In the genomic region with DNA sequence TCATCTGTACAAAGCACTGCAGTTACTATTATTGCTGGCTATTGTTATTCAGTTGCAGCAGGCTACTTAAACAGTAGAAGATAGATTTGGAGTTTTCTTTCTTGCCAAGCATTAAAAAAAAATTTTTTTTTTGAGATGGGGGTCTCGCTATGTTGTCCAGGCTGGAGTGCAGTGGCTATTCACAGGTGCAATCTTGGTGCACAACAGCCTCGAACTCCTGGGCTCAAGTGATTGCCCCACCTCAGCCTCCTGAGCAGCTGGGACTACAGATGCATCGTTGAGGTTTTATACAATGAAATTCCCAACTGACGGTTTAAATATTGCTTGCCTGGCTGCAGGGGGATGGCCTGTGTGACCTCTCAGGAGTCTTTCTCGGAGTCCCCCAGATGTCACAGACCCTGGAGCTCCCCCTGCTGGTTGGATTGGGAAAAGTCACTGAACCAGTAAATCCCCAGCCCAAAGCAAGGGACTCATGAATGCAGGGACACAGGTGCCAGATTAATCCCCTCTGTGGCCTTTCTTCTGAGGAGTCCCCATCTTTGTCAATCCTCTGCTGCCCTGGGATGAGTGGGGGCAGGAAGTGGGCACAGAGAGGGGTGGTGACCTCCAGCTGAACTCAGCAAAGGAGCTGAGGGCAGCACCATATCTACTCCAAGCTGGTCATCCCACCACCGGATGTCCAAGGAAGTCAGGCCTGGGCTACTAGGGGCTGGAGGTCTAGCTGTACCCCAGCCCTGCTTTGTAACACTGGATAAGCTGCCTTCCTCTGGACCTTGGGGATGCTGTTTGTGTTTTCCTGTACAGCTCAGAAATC, we compare ENCODE assay signal across 8 cellular contexts.
A peak's percentile ranks its signal among the peaks of the same experiment; 100 is the strongest.
DNase-seq lines count a peak whose midpoint lies in the region; ATAC-seq and TF ChIP-seq lines count a peak whose summit lies in the region.

No MANE protein-coding gene starts in this region.

- DNase-seq in GM04504 (ENCODE audit: low read depth) (peak; percentile 18), NAMALWA (ENCODE audit: low spot score) (peak; percentile 69), kidney epithelial cell (ENCODE audit: low read depth) (no peak), GOT3 (lab: John Stamatoyannopoulos, UW) (no peak)
- DNase-seq in activated CD4-positive, CD25-positive, alpha-beta regulatory T cell treated with anti-CD3 and anti-CD28 coated beads, Interleukin-2, amount 50 U/mL, for 72 hours = peak; percentile 82
- DNase-seq in central memory CD4-positive, alpha-beta T cell = peak; percentile 59
- DNase-seq in stimulated activated CD4-positive, alpha-beta T cell treated with anti-CD3 and anti-CD28 coated beads, Interleukin-2, amount 100 ng/mL, for 4 hours (ENCODE audit: low read depth) = peak; percentile 66

- TF ChIP-seq CTCF in kidney epithelial cell (IDR thresholded peaks at IDR 0.05; ENCODE audit: insufficient read depth, low read length, poor library complexity, severe bottlenecking) = peak; percentile 84

- H3K36me3 ChIP-seq in kidney epithelial cell (ENCODE audit: control insufficient read depth, insufficient read depth, low read length) = no peaks in the 10 kb centered on the region

- ATAC-seq in GM21619 (IDR thresholded peaks at IDR 0.05; ENCODE audit: unreplicated experiment) = no peak

- H3K27me3 ChIP-seq in kidney epithelial cell (ENCODE audit: control insufficient read depth, insufficient read depth, low read length) = peaks cover 32% of the 10 kb centered on the region

- H3K4me3 ChIP-seq in kidney epithelial cell (ENCODE audit: low read depth, low read length) = no peak overlapping the region

Comparison
In these comparisons a context has a peak if more than half of its experiments do, and no peak if none do; other contexts are left out.
1. DNase-seq: peak in GM04504 (single experiment), NAMALWA (single experiment), activated CD4-positive, CD25-positive, alpha-beta regulatory T cell treated with anti-CD3 and anti-CD28 coated beads, Interleukin-2, amount 50 U/mL, for 72 hours (single experiment), central memory CD4-positive, alpha-beta T cell (single experiment) and stimulated activated CD4-positive, alpha-beta T cell treated with anti-CD3 and anti-CD28 coated beads, Interleukin-2, amount 100 ng/mL, for 4 hours (single experiment); none in kidney epithelial cell (single experiment) and GOT3 (single experiment).